Comparison of ENCODE assay signal across 21 cellular contexts in genomic region chr12:120204171-120204570, GRCh38. TPM values are rescaled to one million over a fixed set of nuclear protein-coding genes. Genes with fewer than 3 reads are reported as not detected.
DNase-seq lines count a peak whose midpoint lies in the region; ATAC-seq and TF ChIP-seq lines count a peak whose summit lies in the region.
"Had no signal": no experiment of that assay in that cellular context is flagged by ENCODE, and none has a peak within 500 bp of the region (broad histone marks: within the 10 kb centered on the region; RNA-seq: fewer than 3 reads in every experiment).

No MANE protein-coding gene starts in this region.

- TF ChIP-seq CTCF in HEK293 (tag by site-specific recombination; IDR thresholded peaks at IDR 0.05) (no peak), dorsolateral prefrontal cortex (IDR thresholded peaks at IDR 0.05 in 54 of 56, conservative IDR thresholded peaks at IDR 0.05 in 2 of 56; ENCODE audit: low read depth in 1 of 56, partially characterized antibody in 56 of 56) (no peak), coronary artery (IDR thresholded peaks at IDR 0.05) (no peak)

- peak in 2 of 3 experiments; percentile 18 to 38 for DNase-seq in NCI-H1417 (lab: John Stamatoyannopoulos, UW)
- no peak for DNase-seq in NCI-H1417 treated with DMSO at 0.1 percent for 48 hours (lab: John Stamatoyannopoulos, UW)
- peak; percentile 6 for DNase-seq in NCI-H2227 treated with DMSO at 0.1 percent for 48 hours (lab: John Stamatoyannopoulos, UW)
- no peak for DNase-seq in dorsolateral prefrontal cortex
- DNase-seq in coronary artery (ENCODE audit: low spot score) = no peak
- DNase-seq: ACHN; AML-193; BE2C; CD4-positive, alpha-beta T cell; CD8-positive, alpha-beta memory T cell; DMS 273 treated with DMSO at 0.1 percent for 48 hours; DMS79; EL; GDM1; GOT3; HCEC 1CT; HFFc6 had no signal

- H3K27ac ChIP-seq in HEK293 (ENCODE audit: extremely low read depth, low read depth, low read length) = no peak overlapping the region
- H3K27ac ChIP-seq in dorsolateral prefrontal cortex = no peak overlapping the region
- H3K27ac ChIP-seq in coronary artery = no peak overlapping the region
- H3K27ac ChIP-seq: BLaER1 treated with 17β-estradiol and CSF1 and Interleukin-3, amounts not matched to agents 10 nM and 100 nM had no signal

- intact Hi-C loops in dorsolateral prefrontal cortex (cut with DNase I) = loop anchor here in 1 of 2 donors (10.0 kb wide), 1 partner anchor 251 kb away; no protein-coding TSS in a partner anchor

- H3K9me3 ChIP-seq in HEK293 (ENCODE audit: control insufficient read depth, insufficient read depth, low read depth, low read length) = no peaks in the 10 kb centered on the region
- H3K9me3 ChIP-seq: BE2C; BLaER1 treated with 17β-estradiol and CSF1 and Interleukin-3, amounts not matched to agents 10 nM and 100 nM had no signal

- CTCF ChIA-PET in HEK293 (lab: Yijun Ruan, JAX) = interaction anchor here (6.1 kb wide), 1 partner anchor 25 kb away, joined by 62 read pairs; no protein-coding TSS in a partner anchor

- no peak for ATAC-seq in HG03135 (IDR thresholded peaks at IDR 0.05; ENCODE audit: unreplicated experiment)
- ATAC-seq: GM12878 had no signal

- H3K4me3 ChIP-seq in HEK293 (ENCODE audit: low read depth, low read length) = no peak overlapping the region
- H3K4me3 ChIP-seq in dorsolateral prefrontal cortex = no peak overlapping the region
- H3K4me3 ChIP-seq in coronary artery = no peak overlapping the region
- H3K4me3 ChIP-seq: BLaER1 treated with 17β-estradiol and CSF1 and Interleukin-3, amounts not matched to agents 10 nM and 100 nM; GM12878 had no signal

- no peaks in the 10 kb centered on the region for H3K27me3 ChIP-seq in dorsolateral prefrontal cortex
- H3K27me3 ChIP-seq: BE2C; BLaER1 treated with 17β-estradiol and CSF1 and Interleukin-3, amounts not matched to agents 10 nM and 100 nM had no signal

- peaks cover 4% of the 10 kb centered on the region for H3K4me1 ChIP-seq in HEK293 (ENCODE audit: control insufficient read depth, insufficient read depth, low read length)

- peaks cover 9 to 30% of the 10 kb centered on the region in 2 experiments for H3K36me3 ChIP-seq in HEK293 (ENCODE audit: control insufficient read depth in 2 of 2, insufficient read depth in 1 of 2, low read length in 2 of 2)

- POLR2A ChIA-PET in HEK293 (lab: Yijun Ruan, JAX) = interaction anchor here (0.6 to 2.4 kb wide), 4 partner anchors 8 to 292 kb away, joined by 3 to 7 read pairs (median 6); partner anchors contain the start of genes DYNLL1 and RNU4-2

TF ChIP-seq in HEK293, 187 proteins besides CTCF, POLR2A, EP300 and RAD21:
- TF ChIP-seq ZNF518A (tag by site-specific recombination; conservative IDR thresholded peaks at IDR 0.05; ENCODE audit: low read depth) (no peak), GFI1B (tag by site-specific recombination; IDR thresholded peaks at IDR 0.05) (0 out of 2 replicates have a peak, but pooled peaks have one; percentile 37), KLF16 (tag by site-specific recombination; IDR thresholded peaks at IDR 0.05) (no peak), GLIS1 (tag by site-specific recombination; IDR thresholded peaks at IDR 0.05) (peak; percentile 52; the same call in 1 of the 2 replicates), ZIC2 (tag by site-specific recombination; IDR thresholded peaks at IDR 0.05) (peak; percentile 73)

RNA-seq across cellular contexts. Expression of gene RPLP0, which starts 3.3 kb away (rescaled TPM):
- 100 to 1,000 TPM; 199 to 446 (median 270) TPM for total RNA-seq in dorsolateral prefrontal cortex

RNA-seq across cellular contexts. Expression of gene GCN1, which starts 9.7 kb away (rescaled TPM):
- 100 to 1,000 TPM in 2 of 120 experiments, 10 to 100 TPM in 118; 44.5 to 107 (median 69.9) TPM for total RNA-seq in dorsolateral prefrontal cortex

Comparison
In these comparisons a context has a peak if more than half of its experiments do, and no peak if none do; other contexts are left out.
1. DNase-seq: peak in NCI-H1417 (2 of 3) and NCI-H2227 treated with DMSO at 0.1 percent for 48 hours (single experiment); none in NCI-H1417 treated with DMSO at 0.1 percent for 48 hours (single experiment), dorsolateral prefrontal cortex (0 of 10) and coronary artery (single experiment).